12 cellular contexts compared by ENCODE assay signal in genomic region chr11:12149672-12150225, GRCh38. TPM values are rescaled to one million over a fixed set of nuclear protein-coding genes. Genes with fewer than 3 reads are reported as not detected.
DNase-seq lines count a peak whose midpoint lies in the region; ATAC-seq lines count a peak whose summit lies in the region.
"Had no signal": no experiment of that assay in that cellular context is flagged by ENCODE, and none has a peak within 500 bp of the region (broad histone marks: within the 10 kb centered on the region; RNA-seq: fewer than 3 reads in every experiment).

No MANE protein-coding gene starts in this region.

- peaks cover 74% of the 10 kb centered on the region for H3K4me1 Mint-ChIP-seq in activated T-helper 2 cell treated with anti-CD3 and anti-CD28 coated beads, Interferon-gamma antibody, Interleukin-2, Interleukin-4, amounts not matched to agents 10 μg/mL and 5 μg/mL and 100 μg/mL, durations not matched to agents 14 hours and 24 hours and 36 hours (ENCODE audit: low read depth)
- H3K4me1 Mint-ChIP-seq: neural progenitor cell had no signal

- WGBS in neuronal stem cell (ENCODE audit: extremely low coverage in 2 of 2, insufficient read length in 2 of 2, insufficient replicate concordance in 1 of 2), 2 donors = no CpG with 5 or more reads among the region's 6 CpGs

- H2BK5ac ChIP-seq in neuronal stem cell (ENCODE audit: low read length) = no peak overlapping the region

- peak overlapping the region; percentile 43 for H3K4me3 Mint-ChIP-seq in activated T-helper 2 cell treated with anti-CD3 and anti-CD28 coated beads, Interferon-gamma antibody, Interleukin-2, Interleukin-4, amounts not matched to agents 10 μg/mL and 5 μg/mL and 100 μg/mL, durations not matched to agents 14 hours and 24 hours and 36 hours (ENCODE audit: low read depth)
- H3K4me3 Mint-ChIP-seq: neural progenitor cell had no signal

- no peak overlapping the region for H3K4me3 ChIP-seq in neuronal stem cell (ENCODE audit: low read length in 2 of 2)
- H3K4me3 ChIP-seq: neural progenitor cell had no signal

- H3K36me3 ChIP-seq in neuronal stem cell (replicated peaks in 1 of 2; ENCODE audit: control insufficient read depth in 2 of 2, insufficient read depth in 2 of 2, low read length in 2 of 2) = no peaks in the 10 kb centered on the region
- H3K36me3 ChIP-seq: neural progenitor cell had no signal

- H2AFZ ChIP-seq in neuronal stem cell (ENCODE audit: low read length) = no peak overlapping the region
- H2AFZ ChIP-seq: neural progenitor cell had no signal

- H3K9ac ChIP-seq in neuronal stem cell (ENCODE audit: low read depth, low read length, poor library complexity) = no peak overlapping the region
- H3K9ac ChIP-seq: KMS-11, neural progenitor cell had no signal

- DNase-seq in DMS 273 (lab: John Stamatoyannopoulos, UW; ENCODE audit: unreplicated experiment) (peak; percentile 14), DMS 273 treated with DMSO at 0.1 percent for 48 hours (lab: John Stamatoyannopoulos, UW) (no peak), RPMI8226 (no peak), neuronal stem cell (ENCODE audit: low spot score) (no peak)
- peak; percentile 31 for DNase-seq in activated T-helper 2 cell treated with anti-CD3 and anti-CD28 coated beads, Interferon-gamma antibody, Interleukin-2, Interleukin-4, amounts not matched to agents 10 μg/mL and 5 μg/mL and 100 μg/mL, durations not matched to agents 14 hours and 24 hours and 36 hours (ENCODE audit: low spot score)
- peak; percentile 67 for DNase-seq in stimulated activated CD4-positive, alpha-beta T cell treated with anti-CD3 and anti-CD28 coated beads, Interleukin-4, amount 100 ng/mL, for 24 hours

- no peak overlapping the region for H2AK5ac ChIP-seq in neuronal stem cell (ENCODE audit: low read depth, low read length)

- no peak overlapping the region for H2BK15ac ChIP-seq in neuronal stem cell (ENCODE audit: low read length)

- ATAC-seq in HG03378 (IDR thresholded peaks at IDR 0.05; ENCODE audit: unreplicated experiment) (peak; percentile 60), HG03460 (IDR thresholded peaks at IDR 0.05; ENCODE audit: unreplicated experiment) (no peak)

- no peak overlapping the region for H3K4ac ChIP-seq in neuronal stem cell (ENCODE audit: low read length)

- H3K27me3 Mint-ChIP-seq in activated T-helper 2 cell treated with anti-CD3 and anti-CD28 coated beads, Interferon-gamma antibody, Interleukin-2, Interleukin-4, amounts not matched to agents 10 μg/mL and 5 μg/mL and 100 μg/mL, durations not matched to agents 14 hours and 24 hours and 36 hours (ENCODE audit: low read depth) = no peaks in the 10 kb centered on the region

- no peak overlapping the region for H3K14ac ChIP-seq in neuronal stem cell (ENCODE audit: low read length)

- intact Hi-C loops in activated T-helper 2 cell treated with anti-CD3 and anti-CD28 coated beads, Interferon-gamma antibody, Interleukin-2, Interleukin-4, amounts not matched to agents 10 μg/mL and 5 μg/mL and 100 μg/mL, durations not matched to agents 14 hours and 24 hours and 36 hours (cut with micrococcal nuclease) = loop anchor here (1.0 to 10.0 kb wide), 9 partner anchors 7 to 305 kb away; partner anchors contain the start of genes MICAL2 and USP47

- H3K4me2 ChIP-seq in neuronal stem cell (ENCODE audit: insufficient read depth, low read length, poor library complexity, severe bottlenecking) = no peak overlapping the region
- H3K4me2 ChIP-seq: KMS-11, neural progenitor cell had no signal

- H3K27ac ChIP-seq in neuronal stem cell (replicated peaks; ENCODE audit: low read length) = no peak overlapping the region
- H3K27ac ChIP-seq: 22Rv1, KMS-11, neural progenitor cell, VCaP had no signal

- H3K9me3 ChIP-seq in neuronal stem cell (replicated peaks in 1 of 2; ENCODE audit: control insufficient read depth in 2 of 2, insufficient read depth in 1 of 2, low read depth in 1 of 2, low read length in 2 of 2) = no peaks in the 10 kb centered on the region

- H3K18ac ChIP-seq in neuronal stem cell (ENCODE audit: low read length) = no peak overlapping the region

- H3K27ac Mint-ChIP-seq in activated T-helper 2 cell treated with anti-CD3 and anti-CD28 coated beads, Interferon-gamma antibody, Interleukin-2, Interleukin-4, amounts not matched to agents 10 μg/mL and 5 μg/mL and 100 μg/mL, durations not matched to agents 14 hours and 24 hours and 36 hours = peak overlapping the region; percentile 96
- H3K27ac Mint-ChIP-seq: neural progenitor cell had no signal

- H3K36me3 Mint-ChIP-seq in activated T-helper 2 cell treated with anti-CD3 and anti-CD28 coated beads, Interferon-gamma antibody, Interleukin-2, Interleukin-4, amounts not matched to agents 10 μg/mL and 5 μg/mL and 100 μg/mL, durations not matched to agents 14 hours and 24 hours and 36 hours (ENCODE audit: low read depth) = peaks cover 77% of the 10 kb centered on the region
- H3K36me3 Mint-ChIP-seq: neural progenitor cell had no signal

- H3K79me1 ChIP-seq in neuronal stem cell (ENCODE audit: low read depth, low read length) = no peaks in the 10 kb centered on the region

- H3K9me3 Mint-ChIP-seq in activated T-helper 2 cell treated with anti-CD3 and anti-CD28 coated beads, Interferon-gamma antibody, Interleukin-2, Interleukin-4, amounts not matched to agents 10 μg/mL and 5 μg/mL and 100 μg/mL, durations not matched to agents 14 hours and 24 hours and 36 hours = no peaks in the 10 kb centered on the region
- H3K9me3 Mint-ChIP-seq: neural progenitor cell had no signal

- no peaks in the 10 kb centered on the region for H3K4me1 ChIP-seq in neuronal stem cell (ENCODE audit: control insufficient read depth in 2 of 2, insufficient read depth in 1 of 2, low read depth in 1 of 2, low read length in 2 of 2)
- H3K4me1 ChIP-seq: neural progenitor cell had no signal

- H3K23ac ChIP-seq in neuronal stem cell (ENCODE audit: low read depth, low read length, poor library complexity) = no peak overlapping the region

- H4K91ac ChIP-seq in neuronal stem cell (ENCODE audit: low read depth, low read length, poor library complexity) = no peak overlapping the region

- no peak overlapping the region for H2BK120ac ChIP-seq in neuronal stem cell (ENCODE audit: low read depth, low read length)

- no peak overlapping the region for H2BK12ac ChIP-seq in neuronal stem cell (ENCODE audit: low read length)

- no peak overlapping the region for H4K8ac ChIP-seq in neuronal stem cell (ENCODE audit: low read depth, low read length)

- no peaks in the 10 kb centered on the region for H3K27me3 ChIP-seq in neuronal stem cell (ENCODE audit: control insufficient read depth in 3 of 3, insufficient read depth in 3 of 3, low read depth in 1 of 3, low read length in 3 of 3)
- H3K27me3 ChIP-seq: neural progenitor cell had no signal

RNA-seq across cellular contexts. Expression of gene MICAL2, which starts 39.4 kb away (rescaled TPM):
- total RNA-seq in activated T-helper 2 cell treated with anti-CD3 and anti-CD28 coated beads, Interferon-gamma antibody, Interleukin-2, Interleukin-4, amounts not matched to agents 10 μg/mL and 5 μg/mL and 100 μg/mL, durations not matched to agents 14 hours and 24 hours and 36 hours = 736 TPM in 2 replicates
- 0.36 TPM for polyA plus RNA-seq in neuronal stem cell (2013, experiment 1 of 2)
- polyA plus RNA-seq in neuronal stem cell (2013, experiment 2 of 2) = 0.26 TPM

Comparison
In these comparisons a context has a peak if more than half of its experiments do, and no peak if none do; other contexts are left out.
1. DNase-seq: peak in DMS 273 (single experiment), activated T-helper 2 cell treated with anti-CD3 and anti-CD28 coated beads, Interferon-gamma antibody, Interleukin-2, Interleukin-4, amounts not matched to agents 10 μg/mL and 5 μg/mL and 100 μg/mL, durations not matched to agents 14 hours and 24 hours and 36 hours (single experiment) and stimulated activated CD4-positive, alpha-beta T cell treated with anti-CD3 and anti-CD28 coated beads, Interleukin-4, amount 100 ng/mL, for 24 hours (single experiment); none in DMS 273 treated with DMSO at 0.1 percent for 48 hours (single experiment), RPMI8226 (single experiment) and neuronal stem cell (single experiment).